Comparison of ENCODE assay signal across 8 cellular contexts in the genomic region with DNA sequence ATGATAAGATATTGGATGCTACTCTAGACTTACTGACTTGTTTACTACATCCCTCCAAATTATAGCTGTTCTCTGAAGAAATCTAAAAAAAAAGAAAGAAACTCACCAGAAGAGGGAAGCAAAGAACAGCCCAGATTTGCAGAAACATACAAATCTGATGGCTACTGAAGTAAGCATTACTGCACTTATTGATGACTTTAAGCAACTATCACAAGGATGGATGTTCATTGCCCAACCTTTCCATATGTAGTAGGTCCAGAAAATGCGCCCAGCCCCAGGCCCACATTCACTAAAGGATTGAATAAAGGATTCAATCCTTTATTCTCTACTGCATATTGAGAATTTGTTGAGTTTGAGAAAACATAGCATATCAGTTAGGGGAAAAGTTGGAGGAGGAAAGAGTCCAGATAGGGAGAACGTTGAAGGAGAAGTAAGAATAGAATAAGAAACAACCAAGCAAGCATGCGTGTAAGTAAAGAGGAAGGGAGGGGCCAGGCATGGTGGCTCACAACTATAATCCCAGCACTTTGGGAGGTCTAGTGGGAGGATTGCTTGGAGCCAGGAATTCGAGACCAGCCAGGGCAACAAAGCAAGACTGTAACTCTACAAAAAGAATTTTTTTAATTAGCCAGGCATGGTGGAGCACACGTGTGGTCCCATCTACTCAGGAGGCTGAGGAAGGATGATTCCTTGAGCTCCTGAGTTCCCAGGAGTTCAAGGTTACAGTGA. TPM values are rescaled to one million over a fixed set of nuclear protein-coding genes. Genes with fewer than 3 reads are reported as not detected.
DNase-seq lines count a peak whose midpoint lies in the region; ATAC-seq and TF ChIP-seq lines count a peak whose summit lies in the region.

No MANE protein-coding gene starts in this region.

- no peaks in the 10 kb centered on the region for H3K27me3 ChIP-seq in CD8-positive, alpha-beta T cell (ENCODE audit: insufficient read depth, low read length)

- H3K36me3 Mint-ChIP-seq in CD8-positive, alpha-beta T cell = no peaks in the 10 kb centered on the region
- H3K36me3 Mint-ChIP-seq in endothelial cell (ENCODE audit: low read depth, unreplicated experiment) = no peaks in the 10 kb centered on the region

- no peak overlapping the region for H3K4me3 Mint-ChIP-seq in CD8-positive, alpha-beta T cell
- no peak overlapping the region for H3K4me3 Mint-ChIP-seq in endothelial cell (ENCODE audit: unreplicated experiment)

- no peaks in the 10 kb centered on the region for H3K9me3 ChIP-seq in CD8-positive, alpha-beta T cell (ENCODE audit: low read length)

- H3K4me1 Mint-ChIP-seq in CD8-positive, alpha-beta T cell (ENCODE audit: low read depth) = no peaks in the 10 kb centered on the region
- H3K4me1 Mint-ChIP-seq in endothelial cell (ENCODE audit: unreplicated experiment) = no peaks in the 10 kb centered on the region

- H3K4me1 ChIP-seq in CD8-positive, alpha-beta T cell (ENCODE audit: insufficient read depth, low read length) = no peaks in the 10 kb centered on the region

- intact Hi-C loops in CD8-positive, alpha-beta T cell (cut with DNase I, micrococcal nuclease) = loop anchor here (1.0 kb wide), 2 partner anchors 390 to 413 kb away; no protein-coding TSS in a partner anchor
- intact Hi-C loops in sciatic nerve (cut with DNase I) = loop anchor here (5.0 kb wide), 1 partner anchor 390 kb away; no protein-coding TSS in a partner anchor

- H3K4me3 ChIP-seq in CD8-positive, alpha-beta T cell (ENCODE audit: low read depth, low read length) = no peak overlapping the region

- H3K27ac Mint-ChIP-seq in CD8-positive, alpha-beta T cell = no peak overlapping the region
- H3K27ac Mint-ChIP-seq in endothelial cell (ENCODE audit: unreplicated experiment) = no peak overlapping the region

- no peak overlapping the region for H3K27ac ChIP-seq in CD8-positive, alpha-beta T cell (ENCODE audit: low read depth, low read length)

- H3K36me3 ChIP-seq in CD8-positive, alpha-beta T cell (ENCODE audit: insufficient read depth, low read length) = no peaks in the 10 kb centered on the region

- CTCF ChIA-PET in CD8-positive, alpha-beta T cell (lab: Charles Lee) = interaction anchor here (0.6 to 8.7 kb wide), 10 partner anchors 10 to 418 kb away, joined by 3 to 68 read pairs (median 4); a partner anchor contains a TSS

- peak; percentile 50 for TF ChIP-seq CTCF in CD8-positive, alpha-beta T cell (IDR thresholded peaks at IDR 0.05)
- no peak for TF ChIP-seq CTCF in endothelial cell (IDR thresholded peaks at IDR 0.05; ENCODE audit: unreplicated experiment)

- no peaks in the 10 kb centered on the region for H3K27me3 Mint-ChIP-seq in CD8-positive, alpha-beta T cell (ENCODE audit: low read depth)
- H3K27me3 Mint-ChIP-seq in endothelial cell (ENCODE audit: unreplicated experiment) = no peaks in the 10 kb centered on the region

- peaks cover 6% of the 10 kb centered on the region for H3K9me3 Mint-ChIP-seq in CD8-positive, alpha-beta T cell
- no peaks in the 10 kb centered on the region for H3K9me3 Mint-ChIP-seq in endothelial cell (ENCODE audit: unreplicated experiment)

- ATAC-seq in CD8-positive, alpha-beta T cell = peak; percentile 42
- ATAC-seq in GM18873 (IDR thresholded peaks at IDR 0.05; ENCODE audit: low FRiP score, unreplicated experiment) (peak; percentile 80), HG03139 (IDR thresholded peaks at IDR 0.05; ENCODE audit: unreplicated experiment) (peak; percentile 75), sciatic nerve (peak; percentile 44)

- DNase-seq in CD8-positive, alpha-beta T cell = no peak
- DNase-seq in SIG-M5 treated with dmso at 0.1 percent for 504 hours (lab: John Stamatoyannopoulos, UW; ENCODE audit: unreplicated experiment) = peak; percentile 76
- peak; percentile 48 for DNase-seq in fibroblast of gingiva (ENCODE audit: low read depth)
- no peak for DNase-seq in sciatic nerve (ENCODE audit: low spot score)
- no peak for DNase-seq in endothelial cell (ENCODE audit: low spot score)
- DNase-seq in NCI-H2029 (lab: John Stamatoyannopoulos, UW) = no peak

- POLR2A ChIA-PET in CD8-positive, alpha-beta T cell (lab: Charles Lee) = interaction anchor here (0.6 to 0.7 kb wide), 2 partner anchors 255 to 370 kb away, joined by 3 read pairs; no protein-coding TSS in a partner anchor

RNA-seq across cellular contexts. Expression of a gene that starts 33.8 kb away (rescaled TPM):
- 1 to 10 TPM; 1.6 to 1.9 TPM for total RNA-seq in CD8-positive, alpha-beta T cell
- 6.9 TPM for total RNA-seq in sciatic nerve
- total RNA-seq in endothelial cell (ENCODE audit: unreplicated experiment) = 2.7 TPM

RNA-seq across cellular contexts. Expression of a gene that starts 48.7 kb away (rescaled TPM):
- total RNA-seq in CD8-positive, alpha-beta T cell = 10 to 100 TPM; 28.7 to 32.4 TPM
- total RNA-seq in sciatic nerve (89.3 TPM), endothelial cell (ENCODE audit: unreplicated experiment) (24.9 TPM)

Comparison
In these comparisons a context has a peak if more than half of its experiments do, and no peak if none do; other contexts are left out.
1. DNase-seq: peak in SIG-M5 treated with dmso at 0.1 percent for 504 hours (single experiment) and fibroblast of gingiva (single experiment); none in CD8-positive, alpha-beta T cell (0 of 7), sciatic nerve (single experiment), endothelial cell (single experiment) and NCI-H2029 (single experiment).
2. Peak in every context shown above with its lines, with median percentiles within 50 percentile points of each other: ATAC-seq.